ENCODE assay signal across 9 cellular contexts in the genomic region with DNA sequence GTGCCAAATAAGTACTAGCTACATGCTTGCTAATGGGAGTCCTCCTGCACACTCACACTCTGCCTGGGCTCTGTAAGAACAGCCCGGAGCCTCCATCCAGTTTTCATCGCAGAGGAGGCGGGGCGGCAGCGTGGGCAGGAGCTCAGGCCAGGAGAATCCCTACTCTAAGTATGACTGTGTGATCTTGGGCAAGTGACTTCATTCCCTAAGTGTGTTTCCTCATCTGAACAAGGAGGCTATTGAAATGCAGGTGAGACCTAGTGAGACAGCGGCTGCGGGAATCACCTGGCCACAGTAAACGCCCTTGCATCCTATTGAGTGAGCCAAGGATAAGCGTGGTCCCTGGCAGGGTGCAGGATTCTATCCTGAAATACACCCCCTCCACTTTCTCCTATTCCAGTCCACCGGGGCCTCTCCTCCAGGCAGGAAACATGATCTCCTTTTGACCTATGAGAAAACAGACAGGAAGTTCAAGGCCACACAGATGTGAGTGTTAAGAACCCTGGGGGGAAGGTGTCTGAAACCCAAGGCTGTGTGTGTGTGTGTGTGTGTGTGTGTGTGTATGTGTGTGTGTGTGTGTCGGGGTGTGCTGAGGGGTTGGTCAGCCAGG. TPM values are rescaled to one million over a fixed set of nuclear protein-coding genes. Genes with fewer than 3 reads are reported as not detected.
DNase-seq lines count a peak whose midpoint lies in the region; ATAC-seq and TF ChIP-seq lines count a peak whose summit lies in the region.
"Had no signal": no experiment of that assay in that cellular context is flagged by ENCODE, and none has a peak within 500 bp of the region (broad histone marks: within the 10 kb centered on the region; RNA-seq: fewer than 3 reads in every experiment).

No MANE protein-coding gene starts in this region.

- TF ChIP-seq CTCF in body of pancreas (IDR thresholded peaks at IDR 0.05) (no peak), neural progenitor cell (IDR thresholded peaks at IDR 0.05) (no peak), sigmoid colon (IDR thresholded peaks at IDR 0.05) (no peak)

- H3F3A ChIP-seq in neural progenitor cell (ENCODE audit: low read depth): peaks cover 11% of the 10 kb centered on the region

- no peaks in the 10 kb centered on the region for H3K79me2 ChIP-seq in neural progenitor cell (ENCODE audit: low read depth)

- H3K4me3 Mint-ChIP-seq in neural progenitor cell: peak overlapping the region; percentile 11

- intact Hi-C loops in body of pancreas (cut with DNase I): loop anchor here (5.0 to 10.0 kb wide), 2 partner anchors 241 to 349 kb away; no protein-coding TSS in a partner anchor
- intact Hi-C loops in sigmoid colon (cut with DNase I): no loop called here

- peak overlapping the region; percentile 15 for H3K27ac Mint-ChIP-seq in neural progenitor cell

- TF ChIP-seq POLR2A in body of pancreas (IDR thresholded peaks at IDR 0.05) (no peak), sigmoid colon (IDR thresholded peaks at IDR 0.05) (no peak)

- ATAC-seq in body of pancreas (peak; percentile 31), GM21360 (IDR thresholded peaks at IDR 0.05; ENCODE audit: unreplicated experiment) (no peak), GM19467 (IDR thresholded peaks at IDR 0.05; ENCODE audit: unreplicated experiment) (no peak)

- no peaks in the 10 kb centered on the region for H3K36me3 ChIP-seq in body of pancreas (replicated peaks in 1 of 2; ENCODE audit: insufficient read depth in 1 of 2, low read depth in 2 of 2)
- no peaks in the 10 kb centered on the region for H3K36me3 ChIP-seq in neural progenitor cell
- no peaks in the 10 kb centered on the region for H3K36me3 ChIP-seq in sigmoid colon

- no peak overlapping the region for H3K4me3 ChIP-seq in body of pancreas
- no peak overlapping the region for H3K4me3 ChIP-seq in neural progenitor cell
- H3K4me3 ChIP-seq in sigmoid colon: no peak overlapping the region

- peaks cover 17% of the 10 kb centered on the region for H3K27me3 Mint-ChIP-seq in neural progenitor cell (ENCODE audit: insufficient read depth, low read depth)

- H3K36me3 Mint-ChIP-seq in neural progenitor cell: no peaks in the 10 kb centered on the region

- H3K9me3 Mint-ChIP-seq in neural progenitor cell: no peaks in the 10 kb centered on the region

- no peak overlapping the region for H2AFZ ChIP-seq in neural progenitor cell (replicated peaks)

- H3K9ac ChIP-seq in neural progenitor cell: no peak overlapping the region

- peaks cover 6% of the 10 kb centered on the region for H3K4me1 ChIP-seq in body of pancreas
- peaks cover 2% of the 10 kb centered on the region for H3K4me1 ChIP-seq in neural progenitor cell
- H3K4me1 ChIP-seq in sigmoid colon: peaks cover 0 to 6% (median 4%) of the 10 kb centered on the region in 4 donors

- 63 to 75% methylated on average over 10 to 11 of the region's 11 CpGs for WGBS in body of pancreas, 2 donors
- 18 to 50% methylated on average over 11 of the region's 11 CpGs for WGBS in sigmoid colon, 2 donors

- H3K27me3 ChIP-seq in body of pancreas (no peaks in the 10 kb centered on the region), neural progenitor cell (peaks cover 86% of the 10 kb centered on the region), sigmoid colon (no peaks in the 10 kb centered on the region)

- TF ChIP-seq EP300 in sigmoid colon (IDR thresholded peaks at IDR 0.05): no peak

- H3K27ac ChIP-seq in body of pancreas (no peak overlapping the region), neural progenitor cell (no peak overlapping the region), sigmoid colon (no peak overlapping the region)

- H3K9me3 ChIP-seq in body of pancreas (no peaks in the 10 kb centered on the region), neural progenitor cell (ENCODE audit: low read depth) (no peaks in the 10 kb centered on the region), sigmoid colon (no peaks in the 10 kb centered on the region)

- H3K4me1 Mint-ChIP-seq in neural progenitor cell: peaks cover 60% of the 10 kb centered on the region

- H3K4me2 ChIP-seq in neural progenitor cell: no peak overlapping the region

- DNase-seq in NCI-H2196 (lab: John Stamatoyannopoulos, UW; ENCODE audit: unreplicated experiment): peak; percentile 36
- no peak for DNase-seq in NCI-H2196 treated with DMSO at 0.1 percent for 48 hours (lab: John Stamatoyannopoulos, UW; ENCODE audit: unreplicated experiment)
- peak; percentile 45 for DNase-seq in NCI-H146 (lab: John Stamatoyannopoulos, UW)
- DNase-seq in body of pancreas: no peak
- no peak for DNase-seq in neural progenitor cell (ENCODE audit: low spot score)
- no peak for DNase-seq in sigmoid colon
- DNase-seq: NCI-H1092 had no signal

- H4K20me1 ChIP-seq in neural progenitor cell (ENCODE audit: low read depth): peaks cover 3% of the 10 kb centered on the region

RNA-seq across cellular contexts. Expression of a gene that starts 5.2 kb away (rescaled TPM):
- 10 to 100 TPM; 16.3 to 41.5 TPM for total RNA-seq in body of pancreas
- 18.0 and 27.4 TPM in 2 replicates for total RNA-seq in neural progenitor cell (ENCODE audit: low replicate concordance)
- 10 to 100 TPM in 2 of 4 donors, 1 to 10 TPM in 2; 7.4 to 31.9 (median 12.5) TPM for total RNA-seq in sigmoid colon
- 10 to 100 TPM in 1 of 3 donors, 1 to 10 TPM in 2; 1.8 to 14.2 (median 2.5) TPM for polyA plus RNA-seq in sigmoid colon

Comparison
In these comparisons a context has a peak if more than half of its experiments do, and no peak if none do; other contexts are left out.
1. DNase-seq: peak in NCI-H2196 (single experiment) and NCI-H146 (single experiment); none in NCI-H2196 treated with DMSO at 0.1 percent for 48 hours (single experiment), body of pancreas (0 of 4), neural progenitor cell (single experiment) and sigmoid colon (single experiment).